1 cellular context compared by ENCODE assay signal in the genomic region with DNA sequence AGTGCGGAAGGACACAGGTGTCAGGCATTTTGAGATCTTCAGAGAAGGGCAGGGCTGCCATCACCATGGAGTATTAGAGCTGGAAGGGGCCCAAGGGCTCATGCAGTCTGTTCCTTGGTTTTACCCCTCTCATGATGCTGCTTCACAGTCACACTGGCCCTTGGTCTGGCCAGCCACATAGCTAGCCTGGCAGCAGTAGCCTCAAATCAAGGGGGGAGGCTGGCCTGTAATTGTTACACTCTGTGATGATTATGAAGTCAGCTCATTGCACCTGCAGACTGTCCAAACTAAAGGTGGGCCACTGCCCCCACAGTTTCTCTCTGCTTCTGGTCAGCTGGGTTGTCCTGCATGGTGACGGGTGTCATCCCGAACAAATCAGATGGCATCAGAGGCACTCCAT.
TF ChIP-seq lines count a peak whose summit lies in the region.

A gene (plus strand): TSS at position 301 of the 400 bp plus-strand sequence. CDS start 79 bp downstream, at position 380.

TF ChIP-seq in HepG2, 621 proteins besides CTCF, POLR2A, EP300 and RAD21:
- TF ChIP-seq ZNF557 (CRISPR knock-in tag; IDR thresholded peaks at IDR 0.05) (no peak), KLF15 (CRISPR knock-in tag; IDR thresholded peaks at IDR 0.05; ENCODE audit: borderline replicate concordance) (no peak), ZNF879 (CRISPR knock-in tag; IDR thresholded peaks at IDR 0.05) (no peak), ZNF225 (CRISPR knock-in tag; IDR thresholded peaks at IDR 0.05) (no peak)
- TF ChIP-seq, protein P1, sequence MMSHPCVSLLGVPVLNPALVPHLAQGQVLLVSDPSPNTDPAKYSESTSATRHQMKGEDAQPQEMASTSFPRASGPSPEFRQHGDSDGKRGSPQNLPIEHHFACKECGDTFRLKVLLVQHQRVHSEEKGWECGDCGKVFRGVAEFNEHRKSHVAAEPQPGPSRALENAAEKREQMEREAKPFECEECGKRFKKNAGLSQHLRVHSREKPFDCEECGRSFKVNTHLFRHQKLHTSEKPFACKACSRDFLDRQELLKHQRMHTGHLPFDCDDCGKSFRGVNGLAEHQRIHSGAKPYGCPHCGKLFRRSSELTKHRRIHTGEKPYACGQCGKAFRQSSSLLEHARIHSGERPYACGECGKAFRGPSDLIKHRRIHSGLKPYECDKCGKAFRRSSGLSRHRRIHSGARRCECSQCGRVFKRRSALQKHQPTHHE (CRISPR knock-in tag; IDR thresholded peaks at IDR 0.05; ENCODE audit: borderline replicate concordance): no peak
